In the genomic region with DNA sequence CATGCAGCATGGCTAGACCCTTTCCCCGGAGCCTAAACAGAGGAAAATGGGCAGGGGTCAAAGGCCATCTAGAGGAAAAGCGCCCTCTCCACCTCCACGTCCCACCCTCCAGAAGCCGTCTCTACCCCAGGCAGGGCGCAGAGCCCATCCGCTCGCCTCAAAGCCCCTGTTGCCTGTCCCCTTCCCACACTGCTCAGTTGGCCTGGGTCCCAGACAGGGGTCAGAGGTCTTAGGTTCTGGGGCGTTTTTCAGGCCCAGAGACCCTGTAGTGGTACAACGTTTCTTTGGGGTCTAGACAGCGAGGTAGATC, we compare ENCODE assay signal across 7 cellular contexts. TPM values are rescaled to one million over a fixed set of nuclear protein-coding genes. Genes with fewer than 3 reads are reported as not detected.
DNase-seq lines count a peak whose midpoint lies in the region; ATAC-seq and TF ChIP-seq lines count a peak whose summit lies in the region.
"Had no signal": no experiment of that assay in that cellular context is flagged by ENCODE, and none has a peak within 500 bp of the region (broad histone marks: within the 10 kb centered on the region; RNA-seq: fewer than 3 reads in every experiment).

No MANE protein-coding gene starts in this region.

- H3K27ac ChIP-seq in SJCRH30 (peak overlapping the region; percentile 39), hepatocyte (peak overlapping the region; percentile 82), upper lobe of left lung (peak overlapping the region; percentile 87 to 95 (median 92))

- peak overlapping the region; percentile 83 for H3K4me2 ChIP-seq in hepatocyte

- H3K4me3 Mint-ChIP-seq in activated CD4-positive, alpha-beta T cell treated with anti-CD3 and anti-CD28 coated beads, Interleukin-2, amount 10 ng/mL, durations not matched to agents 24 days and 14 days = peak overlapping the region; percentile 87

- peak overlapping the region; percentile 69 for H2AFZ ChIP-seq in hepatocyte

- H3K4me3 ChIP-seq in SJCRH30 (peak overlapping the region; percentile 55), hepatocyte (peak overlapping the region; percentile 8), upper lobe of left lung (peak overlapping the region; percentile 49 to 77 (median 57))

- H3K36me3 Mint-ChIP-seq in activated CD4-positive, alpha-beta T cell treated with anti-CD3 and anti-CD28 coated beads, Interleukin-2, amount 10 ng/mL, durations not matched to agents 24 days and 14 days (ENCODE audit: low read depth) = peaks cover 6% of the 10 kb centered on the region

- TF ChIP-seq POLR2A in upper lobe of left lung (IDR thresholded peaks at IDR 0.05) = no peak

- H3K9me3 ChIP-seq in SJCRH30 (replicated peaks) = no peaks in the 10 kb centered on the region
- no peaks in the 10 kb centered on the region for H3K9me3 ChIP-seq in hepatocyte (ENCODE audit: low read depth)
- no peaks in the 10 kb centered on the region for H3K9me3 ChIP-seq in upper lobe of left lung

- no peaks in the 10 kb centered on the region for H3K27me3 ChIP-seq in SJCRH30
- no peaks in the 10 kb centered on the region for H3K27me3 ChIP-seq in hepatocyte
- no peaks in the 10 kb centered on the region for H3K27me3 ChIP-seq in upper lobe of left lung

- H3K36me3 ChIP-seq in SJCRH30 (no peaks in the 10 kb centered on the region), hepatocyte (replicated peaks; ENCODE audit: insufficient read depth, low read depth) (no peaks in the 10 kb centered on the region), upper lobe of left lung (peaks cover 0 to 5% (median 0%) of the 10 kb centered on the region in 4 donors)

- TF ChIP-seq CTCF in hepatocyte (IDR thresholded peaks at IDR 0.05; ENCODE audit: poor library complexity) (no peak), upper lobe of left lung (IDR thresholded peaks at IDR 0.05) (no peak)

- no peaks in the 10 kb centered on the region for H3K9me2 ChIP-seq in hepatocyte (replicated peaks; ENCODE audit: insufficient read depth)

- H3K4me1 Mint-ChIP-seq in activated CD4-positive, alpha-beta T cell treated with anti-CD3 and anti-CD28 coated beads, Interleukin-2, amount 10 ng/mL, durations not matched to agents 24 days and 14 days = peaks cover 16% of the 10 kb centered on the region

- no peak for TF ChIP-seq EP300 in upper lobe of left lung (IDR thresholded peaks at IDR 0.05)

- H3K4me1 ChIP-seq in SJCRH30 (peaks cover 1% of the 10 kb centered on the region), hepatocyte (ENCODE audit: insufficient read depth) (no peaks in the 10 kb centered on the region), upper lobe of left lung (peaks cover 5 to 16% (median 11%) of the 10 kb centered on the region in 4 donors)

- ATAC-seq in upper lobe of left lung (ENCODE audit: low FRiP score in 2 of 2) = peak; percentile 3 to 31

- DNase-seq in activated CD4-positive, alpha-beta T cell treated with anti-CD3 and anti-CD28 coated beads, Interleukin-2, amount 10 ng/mL, durations not matched to agents 24 days and 14 days = no peak
- no peak for DNase-seq in activated CD4-positive, alpha-beta T cell treated with anti-CD3 and anti-CD28 coated beads for 48 hours
- DNase-seq in SJCRH30 (peak in 1 of 2 experiments; percentile 31), hepatocyte (ENCODE audit: low spot score) (peak; percentile 43), upper lobe of left lung (peak in 1 of 2 donors; percentile 29), AML-193 (lab: John Stamatoyannopoulos, UW) (no peak)

- H3K79me2 ChIP-seq in hepatocyte = no peaks in the 10 kb centered on the region

- no peaks in the 10 kb centered on the region for H4K20me1 ChIP-seq in hepatocyte (ENCODE audit: insufficient read depth, poor library complexity, severe bottlenecking)

- 6% methylated on average over 10 of the region's 10 CpGs for WGBS in hepatocyte (ENCODE audit: low lambda C conversion rate, missing lambda C conversion rate)
- 0% methylated on average over 10 of the region's 10 CpGs; no CpG with 5 or more reads in 1 of the 2 donors for WGBS in upper lobe of left lung, 2 donors

- H3K27me3 Mint-ChIP-seq in activated CD4-positive, alpha-beta T cell treated with anti-CD3 and anti-CD28 coated beads, Interleukin-2, amount 10 ng/mL, durations not matched to agents 24 days and 14 days = peaks cover 4% of the 10 kb centered on the region

- peaks cover 4% of the 10 kb centered on the region for H3K9me3 Mint-ChIP-seq in activated CD4-positive, alpha-beta T cell treated with anti-CD3 and anti-CD28 coated beads, Interleukin-2, amount 10 ng/mL, durations not matched to agents 24 days and 14 days

- intact Hi-C loops in activated CD4-positive, alpha-beta T cell treated with anti-CD3 and anti-CD28 coated beads, Interleukin-2, amount 10 ng/mL, durations not matched to agents 24 days and 14 days (cut with micrococcal nuclease) = loop anchor here (1.0 to 5.0 kb wide), 5 partner anchors 27 to 149 kb away; partner anchors contain the start of genes GRWD1, KDELR1 and LMTK3

- peak overlapping the region; percentile 97 for H3K27ac Mint-ChIP-seq in activated CD4-positive, alpha-beta T cell treated with anti-CD3 and anti-CD28 coated beads, Interleukin-2, amount 10 ng/mL, durations not matched to agents 24 days and 14 days

RNA-seq across cellular contexts. Expression of gene TMEM143, which starts 0.3 kb away (rescaled TPM):
- total RNA-seq in activated CD4-positive, alpha-beta T cell treated with anti-CD3 and anti-CD28 coated beads, Interleukin-2, amount 10 ng/mL, durations not matched to agents 24 days and 14 days = 13.1 and 13.4 TPM in 2 replicates
- 2.6 and 2.8 TPM in 2 replicates for total RNA-seq in SJCRH30 (2014; rRNA removed; shearing (Covaris generic))
- 5.3 and 5.9 TPM in 2 replicates for total RNA-seq in hepatocyte
- 11.2 and 20.8 TPM in 2 replicates for polyA plus RNA-seq in hepatocyte
- total RNA-seq in upper lobe of left lung = 10 to 100 TPM in 4 of 6 donors, 1 to 10 TPM in 2; 4.7 to 34.6 (median 16.6) TPM

RNA-seq across cellular contexts. Expression of gene SYNGR4, which starts 0.7 kb away (rescaled TPM):
- total RNA-seq in activated CD4-positive, alpha-beta T cell treated with anti-CD3 and anti-CD28 coated beads, Interleukin-2, amount 10 ng/mL, durations not matched to agents 24 days and 14 days = 0.33 TPM in 1 of 2 replicates, not detected in the other
- not detected in 2 replicates for total RNA-seq in SJCRH30 (2014; rRNA removed; shearing (Covaris generic))
- total RNA-seq in hepatocyte (not detected in 2 replicates), upper lobe of left lung (not detected)
- polyA plus RNA-seq in hepatocyte = 0.51 and 1.3 TPM in 2 replicates
- total RNA-seq: renal cortical epithelial cell had no signal

RNA-seq across cellular contexts. Expression of gene KDELR1, which starts 27.9 kb away (rescaled TPM):
- total RNA-seq in activated CD4-positive, alpha-beta T cell treated with anti-CD3 and anti-CD28 coated beads, Interleukin-2, amount 10 ng/mL, durations not matched to agents 24 days and 14 days = 75.5 and 77.7 TPM in 2 replicates
- total RNA-seq in SJCRH30 (2014; rRNA removed; shearing (Covaris generic)) = 105 and 119 TPM in 2 replicates
- total RNA-seq in hepatocyte (164 and 179 TPM in 2 replicates), upper lobe of left lung (100 to 1,000 TPM in 2 of 6 donors, 10 to 100 TPM in 4; 44.6 to 141 (median 96.8) TPM)
- polyA plus RNA-seq in hepatocyte = 278 and 288 TPM in 2 replicates

RNA-seq across cellular contexts. Expression of gene GRIN2D, which starts 30.0 kb away (rescaled TPM):
- 0.16 and 0.26 TPM in 2 replicates for total RNA-seq in activated CD4-positive, alpha-beta T cell treated with anti-CD3 and anti-CD28 coated beads, Interleukin-2, amount 10 ng/mL, durations not matched to agents 24 days and 14 days
- total RNA-seq in SJCRH30 (2014; rRNA removed; shearing (Covaris generic)) = 0.03 TPM in 1 of 2 replicates, not detected in the other
- total RNA-seq in hepatocyte = 0.40 and 1.00 TPM in 2 replicates
- polyA plus RNA-seq in hepatocyte = 2.1 and 2.7 TPM in 2 replicates
- 1 to 10 TPM in 2 of 6 donors, under 1 TPM in 4; 0.15 to 1.4 (median 0.57) TPM for total RNA-seq in upper lobe of left lung

RNA-seq across cellular contexts. Expression of gene EMP3, which starts 38.1 kb away (rescaled TPM):
- 278 and 281 TPM in 2 replicates for total RNA-seq in activated CD4-positive, alpha-beta T cell treated with anti-CD3 and anti-CD28 coated beads, Interleukin-2, amount 10 ng/mL, durations not matched to agents 24 days and 14 days
- 79.1 and 79.2 TPM in 2 replicates for total RNA-seq in SJCRH30 (2014; rRNA removed; shearing (Covaris generic))
- 68.4 and 80.1 TPM in 2 replicates for total RNA-seq in hepatocyte
- polyA plus RNA-seq in hepatocyte = 379 and 381 TPM in 2 replicates
- 100 to 1,000 TPM in 2 of 6 donors, 10 to 100 TPM in 4; 38.8 to 173 (median 75.1) TPM for total RNA-seq in upper lobe of left lung

Comparison
In these comparisons a context has a peak if more than half of its experiments do, and no peak if none do; other contexts are left out.
1. H3K27ac ChIP-seq: peak in every context shown above with its lines; median percentile 92 in upper lobe of left lung; 82 in hepatocyte; 39 in SJCRH30.